1 cellular context compared by ENCODE assay signal in genomic region chr7:2825595-2826227, GRCh38.
TF ChIP-seq lines count a peak whose summit lies in the region.

No MANE protein-coding gene starts in this region.

TF ChIP-seq in HepG2, 621 proteins besides CTCF, POLR2A, EP300 and RAD21:
- TF ChIP-seq ISL2 (CRISPR knock-in tag; IDR thresholded peaks at IDR 0.05) (no peak), MYNN (CRISPR knock-in tag; IDR thresholded peaks at IDR 0.05; ENCODE audit: low read depth) (no peak), ZNF7 (CRISPR knock-in tag; IDR thresholded peaks at IDR 0.05) (peak; percentile 42; the same call in 1 of the 2 replicates), ZNF839 (CRISPR knock-in tag; IDR thresholded peaks at IDR 0.05; ENCODE audit: borderline replicate concordance) (no peak)
